21 cellular contexts compared by ENCODE assay signal in the genomic region with DNA sequence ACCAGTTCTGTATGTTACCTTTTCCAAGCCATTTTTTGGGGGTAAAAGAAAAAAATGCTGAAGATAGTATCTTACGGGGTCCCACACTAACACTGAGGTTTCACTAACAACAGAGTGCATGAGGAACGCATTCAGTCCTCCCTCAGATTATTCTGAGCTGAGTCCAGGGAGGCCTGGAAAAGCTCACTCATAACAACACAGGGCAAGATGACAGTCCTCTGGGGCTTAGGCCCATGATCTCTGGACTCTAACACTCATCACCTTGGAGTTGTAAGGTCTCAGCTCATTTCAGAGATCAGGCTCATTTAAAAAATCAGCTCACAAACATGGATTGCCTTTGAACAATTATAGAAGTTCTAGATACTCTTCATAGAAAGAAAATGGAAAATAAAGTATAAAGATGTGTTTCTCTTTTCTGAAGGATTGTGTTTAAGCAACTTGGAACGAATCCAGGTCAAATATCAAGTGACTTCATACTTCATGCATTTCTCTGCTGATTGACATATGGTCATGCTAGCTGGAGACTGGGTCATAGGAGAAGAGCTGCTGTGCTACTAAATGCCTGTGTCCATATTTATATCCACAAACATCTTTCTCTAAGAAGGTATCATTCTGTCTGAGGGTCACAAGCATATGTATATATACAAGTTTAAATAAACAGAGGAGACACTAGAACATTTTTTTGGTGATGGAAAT.
DNase-seq lines count a peak whose midpoint lies in the region; ATAC-seq, FAIRE-seq and TF ChIP-seq lines count a peak whose summit lies in the region.
"Had no signal": no experiment of that assay in that cellular context is flagged by ENCODE, and none has a peak within 500 bp of the region (broad histone marks: within the 10 kb centered on the region; RNA-seq: fewer than 3 reads in every experiment).

No MANE protein-coding gene starts in this region.

- H3K36me3 Mint-ChIP-seq in T-helper 17 cell (ENCODE audit: low read depth) = no peaks in the 10 kb centered on the region

- peak; percentile 89 to 100 (median 97) for ATAC-seq in heart right ventricle
- no peak for ATAC-seq in T-helper 17 cell
- ATAC-seq: activated CD4-positive, CD25-positive, alpha-beta regulatory T cell treated with anti-CD3 and anti-CD28 coated beads, Interleukin-2, amount 50 U/mL, for 24 hours; activated CD8-positive, alpha-beta T cell treated with anti-CD3 and anti-CD28 coated beads, Interleukin-2, amount 10 ng/mL, durations not matched to agents 7 days and 5 days; Panc1 had no signal

- H3K27me3 ChIP-seq in SJCRH30 (no peaks in the 10 kb centered on the region), heart right ventricle (no peaks in the 10 kb centered on the region)
- H3K27me3 ChIP-seq: adrenal gland had no signal

- H3K27ac ChIP-seq in SJCRH30 = peak overlapping the region; percentile 99
- H3K27ac ChIP-seq in heart right ventricle = peak overlapping the region in 7 of 10 donors; percentile 14 to 66 (median 27)
- H3K27ac ChIP-seq in substantia nigra (ENCODE audit: low read depth, low read length, poor library complexity, severe bottlenecking) = no peak overlapping the region
- H3K27ac ChIP-seq: adrenal gland had no signal

- H3K27ac Mint-ChIP-seq in T-helper 17 cell = no peak overlapping the region
- H3K27ac Mint-ChIP-seq: activated CD8-positive, alpha-beta T cell treated with anti-CD3 and anti-CD28 coated beads, Interleukin-2, amount 10 ng/mL, durations not matched to agents 7 days and 5 days; B cell had no signal

- H3K4me3 Mint-ChIP-seq in T-helper 17 cell = no peak overlapping the region
- H3K4me3 Mint-ChIP-seq: activated CD8-positive, alpha-beta T cell treated with anti-CD3 and anti-CD28 coated beads, Interleukin-2, amount 10 ng/mL, durations not matched to agents 7 days and 5 days; B cell had no signal

- H3K4me1 ChIP-seq in SJCRH30 (peaks cover 55% of the 10 kb centered on the region), heart right ventricle (peaks cover 0 to 13% (median 0%) of the 10 kb centered on the region in 9 donors)
- H3K4me1 ChIP-seq: adrenal gland had no signal

- peaks cover 28% of the 10 kb centered on the region for H3K27me3 Mint-ChIP-seq in T-helper 17 cell

- H3K4me3 ChIP-seq in SJCRH30 (no peak overlapping the region), heart right ventricle (no peak overlapping the region), skeletal muscle cell (ENCODE audit: low read depth, low read length) (no peak overlapping the region)
- H3K4me3 ChIP-seq: adrenal gland had no signal

- TF ChIP-seq CTCF in heart right ventricle (IDR thresholded peaks at IDR 0.05) = no peak

- DNase-seq in NCI-H524 (lab: John Stamatoyannopoulos, UW) = peak; percentile 15 to 60
- DNase-seq in NCI-H524 treated with DMSO at 0.1 percent for 48 hours (lab: John Stamatoyannopoulos, UW) = no peak
- peak in 1 of 2 experiments; percentile 56 for DNase-seq in SJCRH30
- DNase-seq in heart right ventricle = peak in 1 of 2 donors; percentile 55
- peak; percentile 25 for DNase-seq in skeletal muscle cell (ENCODE audit: low read depth)
- DNase-seq in substantia nigra (lab: John Stamatoyannopoulos, UW) = no peak
- no peak for DNase-seq in T-helper 17 cell
- no peak for DNase-seq in GM19239 (ENCODE audit: insufficient read length, low spot score)
- DNase-seq: activated CD8-positive, alpha-beta T cell treated with anti-CD3 and anti-CD28 coated beads, Interleukin-2, amount 10 ng/mL, durations not matched to agents 7 days and 5 days; activated T-cell treated with anti-CD3 and anti-CD28 coated beads, Interleukin-2, amount 50 U/mL, for 1 hour; adrenal gland; dermis blood vessel endothelial cell; foreskin fibroblast; hippocampal formation; KG1; mammary epithelial cell; NCI-H187 treated with DMSO at 0.1 percent for 48 hours had no signal

- H3K4me1 Mint-ChIP-seq in T-helper 17 cell = no peaks in the 10 kb centered on the region
- H3K4me1 Mint-ChIP-seq: B cell had no signal

- no peak for FAIRE-seq in GM19239 (lab: Jason Lieb, UNC)
- FAIRE-seq: A204.1 had no signal

- intact Hi-C loops in heart right ventricle (cut with DNase I) = no loop called here

- H3K36me3 ChIP-seq in SJCRH30 (peaks cover 3% of the 10 kb centered on the region), heart right ventricle (no peaks in the 10 kb centered on the region)
- H3K36me3 ChIP-seq: adrenal gland had no signal

- WGBS in heart right ventricle, 2 donors = 18 to 30% methylated on average over 3 of the region's 3 CpGs

- H3K9me3 ChIP-seq in SJCRH30 (replicated peaks) = no peaks in the 10 kb centered on the region
- no peaks in the 10 kb centered on the region for H3K9me3 ChIP-seq in heart right ventricle
- H3K9me3 ChIP-seq in T-helper 17 cell (ENCODE audit: control insufficient read depth, low read length, poor library complexity, severe bottlenecking) = no peaks in the 10 kb centered on the region
- H3K9me3 ChIP-seq: adrenal gland had no signal

Comparison
In these comparisons a context has a peak if more than half of its experiments do, and no peak if none do; other contexts are left out.
1. DNase-seq: peak in NCI-H524 (2 of 2) and skeletal muscle cell (single experiment); none in NCI-H524 treated with DMSO at 0.1 percent for 48 hours (single experiment), substantia nigra (0 of 49), T-helper 17 cell (0 of 3) and GM19239 (single experiment).